15 cellular contexts compared by ENCODE assay signal in the genomic region with DNA sequence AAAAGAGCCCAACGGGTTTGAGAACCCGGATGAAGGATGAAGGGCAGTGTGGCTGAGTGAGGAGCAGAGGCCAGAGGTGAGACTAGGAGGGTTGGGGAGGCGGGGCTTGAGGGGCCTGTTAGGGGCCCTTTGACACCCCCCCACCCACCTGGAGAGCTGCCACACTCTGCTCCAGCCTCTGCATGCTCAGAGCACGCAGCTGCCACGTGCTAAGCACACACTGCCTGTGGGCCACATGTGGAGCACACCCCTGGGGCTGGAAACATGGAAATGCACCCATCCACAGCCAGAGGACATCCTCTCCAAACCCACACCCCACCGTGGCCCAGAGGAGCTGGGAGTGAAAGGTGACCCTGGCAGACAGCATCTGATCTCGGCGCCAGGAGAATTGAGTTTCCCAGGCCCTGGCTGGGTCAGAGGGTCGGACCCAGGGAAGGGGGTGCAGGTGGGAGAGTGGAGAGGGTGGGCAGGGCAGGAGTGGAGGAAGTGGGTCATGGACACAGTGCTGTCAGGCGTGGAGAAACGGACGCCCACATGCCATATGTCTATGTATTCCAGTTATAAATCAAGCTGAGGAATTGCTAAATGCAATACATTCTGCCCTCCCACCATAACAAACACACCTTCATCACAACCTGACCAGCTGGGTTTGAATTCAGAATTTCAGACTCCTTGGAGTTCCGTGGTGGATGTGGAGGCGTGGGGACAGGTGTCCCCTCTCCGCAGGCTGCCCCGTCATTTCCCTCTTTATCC. TPM values are rescaled to one million over a fixed set of nuclear protein-coding genes. Genes with fewer than 3 reads are reported as not detected.
"Had no signal": no experiment of that assay in that cellular context is flagged by ENCODE, and none has a peak within 500 bp of the region (broad histone marks: within the 10 kb centered on the region; RNA-seq: fewer than 3 reads in every experiment).

No MANE protein-coding gene starts in this region.

- H3K4me1 ChIP-seq: parathyroid adenoma had no signal

- H3K27me3 ChIP-seq: cardiac muscle cell, SJSA1 had no signal

- ATAC-seq: activated CD8-positive, alpha-beta T cell treated with anti-CD3 and anti-CD28 coated beads for 36 hours; left colon had no signal

- H3K36me3 ChIP-seq: cardiac muscle cell, SJSA1, transverse colon had no signal

- H3K4me3 ChIP-seq: cardiac muscle cell, SJSA1, transverse colon had no signal

- H3K9me3 ChIP-seq: SJSA1, transverse colon had no signal

- H3K79me2 ChIP-seq: parathyroid adenoma had no signal

- H3K27ac ChIP-seq: cardiac muscle cell, parathyroid adenoma, SJSA1, transverse colon had no signal

- H3K9ac ChIP-seq: parathyroid adenoma had no signal

- DNase-seq: activated CD8-positive, alpha-beta memory T cell treated with anti-CD3 and anti-CD28 coated beads, Interleukin-2, amount 50 U/mL, for 4 hours; activated CD8-positive, alpha-beta T cell treated with anti-CD3 and anti-CD28 coated beads for 36 hours; activated naive CD4-positive, alpha-beta T cell; hypothalamus; left colon; retina; stimulated activated CD4-positive, alpha-beta T cell treated with anti-CD3 and anti-CD28 coated beads, Interleukin-15, amount 100 ng/mL, for 24 hours; stimulated activated CD4-positive, alpha-beta T cell treated with anti-CD3 and anti-CD28 coated beads, Interleukin-4, amount 100 ng/mL, for 24 hours; transverse colon had no signal

- H2AFZ ChIP-seq: parathyroid adenoma had no signal

RNA-seq across cellular contexts. Expression of a gene that starts 59.9 kb away (rescaled TPM):
- total RNA-seq: activated CD8-positive, alpha-beta T cell treated with anti-CD3 and anti-CD28 coated beads for 36 hours; astrocyte; cardiac muscle cell; glomerular endothelial cell; neural crest cell; SJSA1 had no signal
- polyA plus RNA-seq: cardiac muscle cell had no signal
